In the genomic region with DNA sequence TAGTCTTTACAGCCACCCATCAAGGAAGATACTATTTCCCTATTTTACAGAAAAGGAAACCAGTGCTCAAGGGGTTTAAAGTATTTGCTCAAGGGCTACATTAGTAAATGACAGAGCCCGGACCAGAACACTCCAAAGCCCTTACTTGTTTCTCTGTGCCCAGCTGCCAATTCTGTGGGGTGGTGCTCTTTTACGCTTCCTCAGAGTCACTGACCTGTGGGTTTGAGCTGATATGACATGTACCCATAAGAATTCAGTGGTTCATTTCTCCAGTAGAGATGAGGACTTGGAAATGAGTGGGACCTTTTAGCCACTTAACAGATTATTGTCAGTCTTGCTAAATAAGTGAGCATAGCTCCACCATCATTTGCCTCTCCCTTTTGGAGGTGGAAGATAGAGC, we compare ENCODE assay signal across 21 cellular contexts. TPM values are rescaled to one million over a fixed set of nuclear protein-coding genes. Genes with fewer than 3 reads are reported as not detected.
DNase-seq lines count a peak whose midpoint lies in the region; ATAC-seq and TF ChIP-seq lines count a peak whose summit lies in the region.
"Had no signal": no experiment of that assay in that cellular context is flagged by ENCODE, and none has a peak within 500 bp of the region (broad histone marks: within the 10 kb centered on the region; RNA-seq: fewer than 3 reads in every experiment).

No MANE protein-coding gene starts in this region.

- no peaks in the 10 kb centered on the region for H3K36me3 ChIP-seq in thyroid gland
- H3K36me3 ChIP-seq: BLaER1 had no signal

- H3K27ac ChIP-seq in epithelial cell of prostate: no peak overlapping the region
- no peak overlapping the region for H3K27ac ChIP-seq in thyroid gland
- H3K27ac ChIP-seq: 22Rv1, BLaER1, SK-N-MC had no signal

- ATAC-seq in HG02623 (IDR thresholded peaks at IDR 0.05; ENCODE audit: unreplicated experiment): no peak
- ATAC-seq: GM12878, T-cell had no signal

- WGBS in thyroid gland, 2 donors: 77 to 90% methylated on average over 2 of the region's 2 CpGs

- H3K27me3 ChIP-seq in thyroid gland: no peaks in the 10 kb centered on the region
- H3K27me3 ChIP-seq: BLaER1 had no signal

- DNase-seq in DMS53 (lab: John Stamatoyannopoulos, UW) (peak; percentile 2), DMS53 treated with DMSO at 0.1 percent for 48 hours (lab: John Stamatoyannopoulos, UW; ENCODE audit: unreplicated experiment) (no peak), M059J (ENCODE audit: low read depth) (peak; percentile 71), epithelial cell of prostate (ENCODE audit: low read depth, low spot score) (peak; percentile 33), thyroid gland (no peak), HUDEP-2 (lab: John Stamatoyannopoulos, UW; ENCODE audit: unreplicated experiment in 76 of 76) (no peak), GM10248 (ENCODE audit: extremely low spot score) (no peak)
- DNase-seq: CD8-positive, alpha-beta memory T cell; IMR-90; NCI-H1092; NCI-H345; NCI-H69; NK-92 treated with Interleukin-12 subunit alpha and Interleukin-12 subunit beta, amount 100 ng/mL, for 24 hours; OCI-M1; T-cell had no signal

- TF ChIP-seq CTCF in thyroid gland (IDR thresholded peaks at IDR 0.05) (no peak), GM10248 (IDR thresholded peaks at IDR 0.05; ENCODE audit: control extremely low read depth, extremely low read depth, low read depth, missing control alignments) (no peak)

- intact Hi-C loops in thyroid gland (cut with DNase I): no loop called here

- CTCF ChIA-PET in GM10248 (lab: Yijun Ruan, JAX): interaction anchor here (1.1 to 1.3 kb wide), 2 partner anchors 9 to 66 kb away, joined by 3 to 6 read pairs; no protein-coding TSS in a partner anchor

- TF ChIP-seq POLR2A in thyroid gland (IDR thresholded peaks at IDR 0.05): no peak

- POLR2A ChIA-PET in GM10248 (lab: Yijun Ruan, JAX): no interaction called here

- no peak overlapping the region for H3K4me3 ChIP-seq in thyroid gland (replicated peaks in 1 of 3)
- H3K4me3 ChIP-seq: BLaER1, GM12878 had no signal

- H3K4me1 ChIP-seq in thyroid gland: no peaks in the 10 kb centered on the region

- H3K9me3 ChIP-seq in thyroid gland: no peaks in the 10 kb centered on the region
- H3K9me3 ChIP-seq: BLaER1 had no signal

RNA-seq across cellular contexts. Expression of a gene that starts 37.4 kb away (rescaled TPM):
- total RNA-seq in M059J (2014; rRNA removed; shearing (Covaris generic)): not detected in 2 replicates
- total RNA-seq in thyroid gland: 1 to 10 TPM; 1.7 to 3.4 (median 2.4) TPM
- total RNA-seq: CD8-positive, alpha-beta memory T cell; GM12878; H1; IMR-90; T-cell had no signal

RNA-seq across cellular contexts. Expression of a gene that starts 41.8 kb away (rescaled TPM):
- 1.7 and 2.2 TPM in 2 replicates for total RNA-seq in M059J (2014; rRNA removed; shearing (Covaris generic))
- total RNA-seq in thyroid gland: 10 to 100 TPM in 1 of 4 donors, 1 to 10 TPM in 2, under 1 TPM in 1; 0.81 to 11.4 (median 3.0) TPM
- total RNA-seq: CD8-positive, alpha-beta memory T cell; H1; IMR-90 had no signal

Comparison
In these comparisons a context has a peak if more than half of its experiments do, and no peak if none do; other contexts are left out.
1. DNase-seq: peak in DMS53 (single experiment), M059J (single experiment) and epithelial cell of prostate (single experiment); none in DMS53 treated with DMSO at 0.1 percent for 48 hours (single experiment), thyroid gland (0 of 2), HUDEP-2 (0 of 76) and GM10248 (single experiment).